ENCODE assay signal across 6 cellular contexts in genomic region chr12:6340745-6341438, GRCh38. TPM values are rescaled to one million over a fixed set of nuclear protein-coding genes. Genes with fewer than 3 reads are reported as not detected.
DNase-seq lines count a peak whose midpoint lies in the region; ATAC-seq and TF ChIP-seq lines count a peak whose summit lies in the region.

No MANE protein-coding gene starts in this region.

- H3K36me3 ChIP-seq in BLaER1 (peaks cover 8% of the 10 kb centered on the region; the same call in 1 of the 2 replicates), SK-N-MC (ENCODE audit: insufficient read depth, low read length) (no peaks in the 10 kb centered on the region), liver (ENCODE audit: control insufficient read depth in 4 of 4, insufficient read depth in 3 of 4, low read depth in 1 of 4, low read length in 3 of 4) (no peaks in the 10 kb centered on the region)

- H3K4me2 ChIP-seq in BLaER1, result peak overlapping the region; percentile 99

- DNase-seq in SK-N-MC (ENCODE audit: low read depth, low spot score) (no peak), SW 1271 (lab: John Stamatoyannopoulos, UW) (no peak)
- no peak for DNase-seq in stimulated activated CD8-positive, alpha-beta memory T cell treated with anti-CD3 and anti-CD28 coated beads, Interleukin-4, amount 100 ng/mL, for 48 hours

- H3K4me3 ChIP-seq in BLaER1 (peak overlapping the region; percentile 92), SK-N-MC (peak overlapping the region; percentile 96), liver (ENCODE audit: low read depth in 1 of 3, low read length in 3 of 3) (peak overlapping the region; percentile 57 to 99 (median 95))

- H3K27me3 ChIP-seq in BLaER1, result no peaks in the 10 kb centered on the region
- H3K27me3 ChIP-seq in liver (ENCODE audit: control insufficient read depth in 4 of 4, insufficient read depth in 4 of 4, low read length in 3 of 4), result no peaks in the 10 kb centered on the region

- ATAC-seq in GM18502 (IDR thresholded peaks at IDR 0.05; ENCODE audit: poor library complexity, unreplicated experiment), result no peak

- H3K9me3 ChIP-seq in BLaER1 (no peaks in the 10 kb centered on the region), SK-N-MC (ENCODE audit: low read depth, low read length) (no peaks in the 10 kb centered on the region), liver (ENCODE audit: control insufficient read depth in 4 of 4, low read length in 3 of 4) (no peaks in the 10 kb centered on the region)

- WGBS in liver, result under 1% methylated on average over 15 of the region's 15 CpGs

- peaks cover 82% of the 10 kb centered on the region for H3K4me1 ChIP-seq in BLaER1
- peaks cover 5 to 50% (median 34%) of the 10 kb centered on the region in 4 donors for H3K4me1 ChIP-seq in liver (ENCODE audit: control insufficient read depth in 4 of 4, insufficient read depth in 4 of 4, low read length in 3 of 4)

- peaks cover 38% of the 10 kb centered on the region for H4K20me1 ChIP-seq in BLaER1

- no peak for TF ChIP-seq RAD21 in liver (IDR thresholded peaks at IDR 0.05)

- H3K9ac ChIP-seq in BLaER1 (peak overlapping the region; percentile 96), SK-N-MC (ENCODE audit: insufficient read length) (peak overlapping the region; percentile 83), liver (ENCODE audit: low read depth in 1 of 2, low read length in 2 of 2) (peak overlapping the region; percentile 98 to 99)

- peak overlapping the region; percentile 98 for H3K27ac ChIP-seq in BLaER1
- H3K27ac ChIP-seq in SK-N-MC, result peak overlapping the region; percentile 48; the same call in 1 of the 2 replicates
- peak overlapping the region; percentile 98 to 99 for H3K27ac ChIP-seq in liver (ENCODE audit: low read depth in 1 of 2, low read length in 2 of 2)

- TF ChIP-seq CTCF in liver (IDR thresholded peaks at IDR 0.05; ENCODE audit: low read depth, low read length, missing input control), result no peak

TF ChIP-seq in liver, 16 proteins besides CTCF, POLR2A, EP300 and RAD21:
- TF ChIP-seq FOXA1 (IDR thresholded peaks at IDR 0.05) (no peak), MAX (IDR thresholded peaks at IDR 0.05) (no peak), NR2F2 (IDR thresholded peaks at IDR 0.05) (no peak), RXRA (IDR thresholded peaks at IDR 0.05) (no peak), YY1 (IDR thresholded peaks at IDR 0.05) (no peak), HNF4G (IDR thresholded peaks at IDR 0.05) (no peak), FOXA2 (IDR thresholded peaks at IDR 0.05) (no peak), TAF1 (conservative IDR thresholded peaks at IDR 0.05) (no peak), GABPA (IDR thresholded peaks at IDR 0.05 in 1 of 2, conservative IDR thresholded peaks at IDR 0.05 in 1 of 2) (no peak), ATF3 (IDR thresholded peaks at IDR 0.05) (no peak), ZBTB33 (IDR thresholded peaks at IDR 0.05) (no peak), EGR1 (IDR thresholded peaks at IDR 0.05; ENCODE audit: low read depth in 2 of 2) (no peak), REST (IDR thresholded peaks at IDR 0.05) (no peak), SP1 (IDR thresholded peaks at IDR 0.05) (no peak), JUND (IDR thresholded peaks at IDR 0.05) (no peak), HNF4A (conservative IDR thresholded peaks at IDR 0.05) (no peak)

RNA-seq across cellular contexts. Expression of gene TNFRSF1A, which starts 1.0 kb away (rescaled TPM):
- 100 to 1,000 TPM in 1 of 2 donors, 10 to 100 TPM in 1; 36.9 to 144 TPM for total RNA-seq in liver
- 100 to 1,000 TPM in 1 of 2 donors, 10 to 100 TPM in 1; 56.0 to 121 TPM for polyA plus RNA-seq in liver

RNA-seq across cellular contexts. Expression of gene PLEKHG6, which starts 30.4 kb away (rescaled TPM):
- total RNA-seq in liver, result 1 to 10 TPM; 2.2 to 6.3 TPM
- 1 to 10 TPM; 2.4 to 2.7 TPM for polyA plus RNA-seq in liver

RNA-seq across cellular contexts. Expression of gene SCNN1A, which starts 34.5 kb away (rescaled TPM):
- 1 to 10 TPM in 1 of 2 donors, under 1 TPM in 1; 0.47 to 7.7 TPM for total RNA-seq in liver
- 1 to 10 TPM; 2.2 to 3.5 TPM for polyA plus RNA-seq in liver

RNA-seq across cellular contexts. Expression of gene LTBR, which starts 43.1 kb away (rescaled TPM):
- 10 to 100 TPM; 15.8 to 93.9 TPM for total RNA-seq in liver
- polyA plus RNA-seq in liver, result 100 to 1,000 TPM in 1 of 2 donors, 10 to 100 TPM in 1; 84.1 to 138 TPM

Comparison
In these comparisons a context has a peak if more than half of its experiments do, and no peak if none do; other contexts are left out.
1. H3K27ac ChIP-seq: peak in every context shown above with its lines; median percentile 98 in liver; 98 in BLaER1; 48 in SK-N-MC.